Comparison of ENCODE assay signal across 17 cellular contexts in genomic region chr15:29844290-29844903, GRCh38. TPM values are rescaled to one million over a fixed set of nuclear protein-coding genes. Genes with fewer than 3 reads are reported as not detected.
DNase-seq lines count a peak whose midpoint lies in the region; FAIRE-seq and TF ChIP-seq lines count a peak whose summit lies in the region.
"Had no signal": no experiment of that assay in that cellular context is flagged by ENCODE, and none has a peak within 500 bp of the region (broad histone marks: within the 10 kb centered on the region; RNA-seq: fewer than 3 reads in every experiment).

No MANE protein-coding gene starts in this region.

- H3K9me3 ChIP-seq in SJSA1 (replicated peaks) (no peaks in the 10 kb centered on the region), smooth muscle cell (replicated peaks; ENCODE audit: low read depth) (peaks cover 4% of the 10 kb centered on the region), small intestine (ENCODE audit: control insufficient read depth, low read depth) (no peaks in the 10 kb centered on the region)
- H3K9me3 ChIP-seq: body of pancreas had no signal

- no peak overlapping the region for H3K4me3 ChIP-seq in SJSA1
- no peak overlapping the region for H3K4me3 ChIP-seq in fibroblast of the aortic adventitia (ENCODE audit: low read depth, low read length)
- no peak overlapping the region for H3K4me3 ChIP-seq in smooth muscle cell
- H3K4me3 ChIP-seq in small intestine (ENCODE audit: low read depth in 1 of 2, low read length in 2 of 2) = no peak overlapping the region
- H3K4me3 ChIP-seq: body of pancreas, left lung, upper lobe of left lung had no signal

- H3K27ac ChIP-seq in SJSA1 = peak overlapping the region; percentile 38
- peak overlapping the region; percentile 81 for H3K27ac ChIP-seq in smooth muscle cell (ENCODE audit: low read depth)
- no peak overlapping the region for H3K27ac ChIP-seq in small intestine (ENCODE audit: low read depth in 1 of 2, low read length in 1 of 2)
- H3K27ac ChIP-seq: 22Rv1, body of pancreas, left lung, upper lobe of left lung had no signal

- no peaks in the 10 kb centered on the region for H3K79me2 ChIP-seq in smooth muscle cell (ENCODE audit: low read depth)

- no peaks in the 10 kb centered on the region for H4K20me1 ChIP-seq in smooth muscle cell (ENCODE audit: low read depth)

- peaks cover 45% of the 10 kb centered on the region for H3K4me1 ChIP-seq in SJSA1 (replicated peaks)
- peaks cover 2% of the 10 kb centered on the region for H3K4me1 ChIP-seq in smooth muscle cell (ENCODE audit: low read depth)
- no peaks in the 10 kb centered on the region for H3K4me1 ChIP-seq in small intestine (ENCODE audit: control insufficient read depth in 2 of 2, insufficient read depth in 1 of 2, low read depth in 1 of 2, low read length in 1 of 2)
- H3K4me1 ChIP-seq: body of pancreas had no signal

- peak; percentile 3 for DNase-seq in DMS53 (lab: John Stamatoyannopoulos, UW)
- no peak for DNase-seq in DMS53 treated with DMSO at 0.1 percent for 48 hours (lab: John Stamatoyannopoulos, UW; ENCODE audit: unreplicated experiment)
- no peak for DNase-seq in SJSA1 (ENCODE audit: low read depth in 1 of 2, low spot score in 2 of 2)
- peak; percentile 45 for DNase-seq in fibroblast of the aortic adventitia (ENCODE audit: low read depth)
- no peak for DNase-seq in smooth muscle cell (lab: John Stamatoyannopoulos, UW; ENCODE audit: unreplicated experiment)
- no peak for DNase-seq in KG1 (lab: John Stamatoyannopoulos, UW)
- no peak for DNase-seq in small intestine
- no peak for DNase-seq in Kasumi-1 (lab: John Stamatoyannopoulos, UW)
- DNase-seq: activated CD4-positive, alpha-beta T cell treated with anti-CD3 and anti-CD28 coated beads, Interleukin-2, amount 10 ng/mL, durations not matched to agents 24 days and 14 days; activated naive CD4-positive, alpha-beta T cell treated with anti-CD3 and anti-CD28 coated beads, Interleukin-2, amount 50 U/mL, for 16 hours; body of pancreas; DMS79 treated with DMSO at 0.1 percent for 48 hours; left lung; NCI-H446 treated with DMSO at 0.1 percent for 48 hours; stimulated activated naive B cell treated with anti-CD40 and anti-IgM and Interleukin-4, amounts not matched to agents 10 μg/mL and 1 μg/mL and 100 μg/mL, for 72 hours; upper lobe of left lung had no signal

- WGBS in smooth muscle cell (ENCODE audit: low lambda C conversion rate) = 73% methylated on average over 5 of the region's 5 CpGs
- 76 to 83% (median 77%) methylated on average over 5 of the region's 5 CpGs for WGBS in small intestine, 3 donors

- peak overlapping the region; percentile 27 for H3K9ac ChIP-seq in smooth muscle cell (ENCODE audit: low read depth)

- H3K4me2 ChIP-seq in smooth muscle cell = peak overlapping the region; percentile 49

- no peaks in the 10 kb centered on the region for H3F3A ChIP-seq in smooth muscle cell (ENCODE audit: low read depth)

- H3K36me3 ChIP-seq in SJSA1 (no peaks in the 10 kb centered on the region), smooth muscle cell (ENCODE audit: low read depth) (no peaks in the 10 kb centered on the region), small intestine (ENCODE audit: control insufficient read depth in 2 of 2, insufficient read depth in 2 of 2, low read length in 2 of 2) (no peaks in the 10 kb centered on the region)
- H3K36me3 ChIP-seq: left lung, upper lobe of left lung had no signal

- no peak overlapping the region for H2AFZ ChIP-seq in smooth muscle cell (ENCODE audit: low read depth)

- FAIRE-seq in small intestine (lab: Jason Lieb, UNC) = no peak

- TF ChIP-seq CTCF in fibroblast of the aortic adventitia (IDR thresholded peaks at IDR 0.05; ENCODE audit: insufficient read depth, low read length) (no peak), smooth muscle cell (IDR thresholded peaks at IDR 0.05; ENCODE audit: borderline replicate concordance, insufficient read depth, poor library complexity, severe bottlenecking) (no peak)

- no peaks in the 10 kb centered on the region for H3K27me3 ChIP-seq in SJSA1 (replicated peaks)
- no peaks in the 10 kb centered on the region for H3K27me3 ChIP-seq in smooth muscle cell (ENCODE audit: low read depth)
- no peaks in the 10 kb centered on the region for H3K27me3 ChIP-seq in small intestine (ENCODE audit: control insufficient read depth in 2 of 2, insufficient read depth in 2 of 2, low read length in 2 of 2)
- H3K27me3 ChIP-seq: body of pancreas, left lung, upper lobe of left lung had no signal

RNA-seq across cellular contexts. Expression of gene TJP1, which starts 22.1 kb away (rescaled TPM):
- 47.2 and 70.1 TPM in 2 replicates for total RNA-seq in SJSA1 (2014; rRNA removed; shearing (Covaris generic))
- total RNA-seq in fibroblast of the aortic adventitia (ENCODE audit: low replicate concordance) = 94.2 and 95.3 TPM in 2 replicates
- total RNA-seq in smooth muscle cell = 73.1 and 89.6 TPM in 2 replicates
- 28.4 and 48.0 TPM in 2 replicates for polyA plus RNA-seq in smooth muscle cell
- polyA plus RNA-seq in small intestine = 10 to 100 TPM; 19.5 to 31.1 (median 28.6) TPM
- total RNA-seq: activated CD4-positive, alpha-beta T cell treated with anti-CD3 and anti-CD28 coated beads, Interleukin-2, amount 10 ng/mL, durations not matched to agents 24 days and 14 days had no signal

Comparison
In these comparisons a context has a peak if more than half of its experiments do, and no peak if none do; other contexts are left out.
1. DNase-seq: peak in DMS53 (single experiment) and fibroblast of the aortic adventitia (single experiment); none in DMS53 treated with DMSO at 0.1 percent for 48 hours (single experiment), SJSA1 (0 of 2), smooth muscle cell (single experiment), KG1 (single experiment), small intestine (single experiment) and Kasumi-1 (0 of 2).
2. H3K27ac ChIP-seq: peak in SJSA1 (single experiment) and smooth muscle cell (single experiment); none in small intestine (0 of 2).